In the genomic region with DNA sequence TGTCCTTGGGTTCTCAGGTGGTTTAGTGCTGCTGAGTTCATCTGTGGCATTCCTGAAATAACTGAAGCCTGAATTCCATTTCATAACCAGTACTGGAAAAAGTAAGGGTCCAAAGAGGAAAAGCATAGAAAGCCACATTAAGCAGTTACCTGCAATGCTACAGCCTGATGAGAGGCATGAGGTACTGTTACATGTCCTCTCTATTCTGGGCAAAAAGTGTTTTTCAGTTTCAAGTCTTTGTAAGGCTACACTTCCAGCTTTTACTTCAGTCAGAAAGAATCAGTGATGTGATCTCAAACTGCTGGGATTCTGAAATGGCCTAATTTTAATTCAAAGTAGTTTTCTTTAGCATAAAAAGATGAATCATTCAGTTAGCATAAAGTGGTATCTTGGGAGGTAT, we compare ENCODE assay signal across 14 cellular contexts.
"Had no signal": no experiment of that assay in that cellular context is flagged by ENCODE, and none has a peak within 500 bp of the region (broad histone marks: within the 10 kb centered on the region; RNA-seq: fewer than 3 reads in every experiment).

No MANE protein-coding gene starts in this region.

- H3K27me3 ChIP-seq: esophagus squamous epithelium, foreskin keratinocyte had no signal

- H3K27ac Mint-ChIP-seq: activated naive CD8-positive, alpha-beta T cell treated with anti-CD3 and anti-CD28 coated beads, Interleukin-2, amount 50 U/mL, for 24 hours; stimulated activated naive CD8-positive, alpha-beta T cell treated with anti-CD3 and anti-CD28 coated beads, Interleukin-15, amount 100 ng/mL, for 72 hours had no signal

- H3K4me1 ChIP-seq: esophagus squamous epithelium, foreskin keratinocyte had no signal

- H3K36me3 ChIP-seq: esophagus squamous epithelium, left ventricle myocardium inferior, thoracic aorta, WERI-Rb-1 had no signal

- H3K4me3 Mint-ChIP-seq: activated naive CD8-positive, alpha-beta T cell treated with anti-CD3 and anti-CD28 coated beads, Interleukin-2, amount 50 U/mL, for 24 hours; stimulated activated naive CD8-positive, alpha-beta T cell treated with anti-CD3 and anti-CD28 coated beads, Interleukin-15, amount 100 ng/mL, for 72 hours had no signal

- H3K9me3 ChIP-seq: esophagus squamous epithelium, left ventricle myocardium inferior, thoracic aorta had no signal

- ATAC-seq: activated naive CD8-positive, alpha-beta T cell treated with anti-CD3 and anti-CD28 coated beads, Interleukin-2, amount 50 U/mL, for 24 hours; stimulated activated naive CD8-positive, alpha-beta T cell treated with anti-CD3 and anti-CD28 coated beads, Interleukin-15, amount 100 ng/mL, for 72 hours had no signal

- FAIRE-seq: colon had no signal

- DNase-seq: activated CD4-positive, alpha-beta T cell treated with anti-CD3 and anti-CD28 coated beads for 4 hours; activated CD8-positive, alpha-beta memory T cell treated with anti-CD3 and anti-CD28 coated beads for 24 hours; activated naive CD4-positive, alpha-beta T cell treated with Interleukin-2 at 50 U/mL for 16 hours; activated naive CD8-positive, alpha-beta T cell treated with anti-CD3 and anti-CD28 coated beads, Interleukin-2, amount 50 U/mL, for 24 hours; esophagus squamous epithelium; islet precursor cell; left ventricle myocardium inferior; stimulated activated CD4-positive, alpha-beta T cell treated with anti-CD3 and anti-CD28 coated beads, Interleukin-15, amount 100 ng/mL, for 24 hours; stimulated activated CD4-positive, alpha-beta T cell treated with anti-CD3 and anti-CD28 coated beads, Interleukin-4, amount 100 ng/mL, for 4 hours; WERI-Rb-1 had no signal

- H3K4me3 ChIP-seq: esophagus squamous epithelium, left ventricle myocardium inferior, thoracic aorta had no signal

- H3K27ac ChIP-seq: esophagus squamous epithelium, foreskin keratinocyte, left ventricle myocardium inferior, thoracic aorta, WERI-Rb-1 had no signal

- H3K9me3 Mint-ChIP-seq: activated naive CD8-positive, alpha-beta T cell treated with anti-CD3 and anti-CD28 coated beads, Interleukin-2, amount 50 U/mL, for 24 hours; stimulated activated naive CD8-positive, alpha-beta T cell treated with anti-CD3 and anti-CD28 coated beads, Interleukin-15, amount 100 ng/mL, for 72 hours had no signal
